In the genomic region with DNA sequence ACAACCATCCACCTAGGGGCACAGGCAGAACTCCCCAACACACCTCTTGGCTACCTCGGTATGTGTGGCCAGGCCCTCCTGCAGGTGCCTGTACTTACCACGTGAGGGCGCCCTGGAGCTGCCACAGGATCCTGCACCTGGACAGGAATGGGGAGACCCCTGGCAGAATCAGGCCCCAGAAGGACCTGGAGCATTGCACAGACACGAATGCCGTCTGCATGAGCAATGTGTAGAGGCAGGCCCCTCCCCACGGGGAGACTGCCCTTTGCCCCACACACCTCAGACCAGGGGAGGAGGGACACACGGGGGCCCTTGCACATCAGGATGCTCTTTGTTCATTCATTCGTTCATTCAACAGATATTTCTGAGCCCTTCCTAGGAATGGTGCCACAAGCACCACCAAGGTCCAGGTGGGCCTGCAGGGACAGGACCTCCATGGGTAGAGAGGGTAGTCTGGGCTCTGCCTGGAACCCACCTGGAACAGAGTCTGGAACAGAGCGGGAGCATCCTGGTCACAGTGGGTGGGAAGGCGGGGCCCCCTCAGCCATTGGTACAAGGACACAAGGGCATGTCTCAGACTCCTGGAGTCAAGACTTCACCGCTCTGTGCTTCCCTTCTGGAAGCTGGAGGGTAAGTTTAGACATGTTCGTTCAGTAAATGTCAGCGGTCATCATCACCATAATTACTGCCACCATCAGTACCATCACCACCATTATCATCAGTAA, we compare ENCODE assay signal across 8 cellular contexts. TPM values are rescaled to one million over a fixed set of nuclear protein-coding genes. Genes with fewer than 3 reads are reported as not detected.
DNase-seq lines count a peak whose midpoint lies in the region; ATAC-seq and TF ChIP-seq lines count a peak whose summit lies in the region.

No MANE protein-coding gene starts in this region.

- H3K4me1 ChIP-seq in mesendoderm (ENCODE audit: control insufficient read depth, low read depth, low read length) (no peaks in the 10 kb centered on the region), suprapubic skin (peaks cover 15% of the 10 kb centered on the region)

- TF ChIP-seq EP300 in suprapubic skin (IDR thresholded peaks at IDR 0.05): no peak

- no peak overlapping the region for H3K18ac ChIP-seq in mesendoderm (ENCODE audit: low read length)

- DNase-seq in DMS79 treated with DMSO at 0.1 percent for 48 hours (lab: John Stamatoyannopoulos, UW) (peak; percentile 65), HuH-7.5 (ENCODE audit: low spot score) (peak; percentile 86), cerebellar cortex (ENCODE audit: low spot score) (peak; percentile 56), mesendoderm (peak; percentile 55), suprapubic skin (ENCODE audit: low spot score in 2 of 2) (no peak), NOMO-1 treated with dmso at 0.1 percent for 144 hours (lab: John Stamatoyannopoulos, UW; ENCODE audit: unreplicated experiment) (no peak)

- no peak overlapping the region for H3K4ac ChIP-seq in mesendoderm (ENCODE audit: low read depth, low read length)

- H3K56ac ChIP-seq in mesendoderm (ENCODE audit: low read length): no peak overlapping the region

- TF ChIP-seq POLR2A in suprapubic skin (IDR thresholded peaks at IDR 0.05): no peak

- H4K8ac ChIP-seq in mesendoderm (ENCODE audit: low read depth, low read length): no peak overlapping the region

- no peaks in the 10 kb centered on the region for H3K79me1 ChIP-seq in mesendoderm (ENCODE audit: low read length)

- no peaks in the 10 kb centered on the region for H3K79me2 ChIP-seq in mesendoderm (ENCODE audit: control insufficient read depth, insufficient read depth, low read length)

- no peak overlapping the region for H2AK5ac ChIP-seq in mesendoderm (ENCODE audit: low read length)

- no peak for ATAC-seq in GM18517 (IDR thresholded peaks at IDR 0.05; ENCODE audit: unreplicated experiment)

- H3K4me3 ChIP-seq in WI38 (ENCODE audit: low read depth, low read length): no peak overlapping the region
- H3K4me3 ChIP-seq in mesendoderm (ENCODE audit: low read length): no peak overlapping the region
- H3K4me3 ChIP-seq in suprapubic skin: no peak overlapping the region

- H2BK15ac ChIP-seq in mesendoderm (replicated peaks; ENCODE audit: low read depth): no peak overlapping the region

- no peak overlapping the region for H2BK5ac ChIP-seq in mesendoderm (ENCODE audit: low read length)

- H2BK120ac ChIP-seq in mesendoderm (ENCODE audit: low read depth, low read length): no peak overlapping the region

- no peaks in the 10 kb centered on the region for H3K9me3 ChIP-seq in suprapubic skin

- WGBS in mesendoderm (ENCODE audit: extremely low coverage, insufficient coverage, low lambda C conversion rate): no CpG with 5 or more reads among the region's 13 CpGs
- WGBS in suprapubic skin: 58% methylated on average over 6 of the region's 13 CpGs

- H3K9ac ChIP-seq in mesendoderm (ENCODE audit: low read length): no peak overlapping the region

- H3K4me2 ChIP-seq in mesendoderm (ENCODE audit: low read length): no peak overlapping the region

- H3K36me3 ChIP-seq in mesendoderm (ENCODE audit: control insufficient read depth, insufficient read depth, low read length) (no peaks in the 10 kb centered on the region), suprapubic skin (no peaks in the 10 kb centered on the region)

- no peak overlapping the region for H3K27ac ChIP-seq in mesendoderm (ENCODE audit: low read depth, low read length)
- H3K27ac ChIP-seq in suprapubic skin: no peak overlapping the region

- H3K27me3 ChIP-seq in mesendoderm (ENCODE audit: insufficient read depth, low read length, poor library complexity): no peaks in the 10 kb centered on the region
- H3K27me3 ChIP-seq in suprapubic skin: peaks cover 50% of the 10 kb centered on the region

- no peak overlapping the region for H3K23ac ChIP-seq in mesendoderm (ENCODE audit: low read length)

- TF ChIP-seq CTCF in WI38 (IDR thresholded peaks at IDR 0.05; ENCODE audit: low read depth, low read length) (peak; percentile 83), suprapubic skin (IDR thresholded peaks at IDR 0.05) (peak; percentile 9 to 88)

- H4K5ac ChIP-seq in mesendoderm (ENCODE audit: low read length): no peak overlapping the region

RNA-seq across cellular contexts. Expression of a gene that starts 32.3 kb away (rescaled TPM):
- polyA plus RNA-seq in mesendoderm (2013, experiment 1 of 2): 54.2 TPM
- polyA plus RNA-seq in mesendoderm (2013, experiment 2 of 2): 53.8 TPM
- total RNA-seq in suprapubic skin: 10 to 100 TPM; 32.7 to 40.6 (median 34.0) TPM

RNA-seq across cellular contexts. Expression of a gene that starts 52.1 kb away (rescaled TPM):
- polyA plus RNA-seq in mesendoderm (2013, experiment 1 of 2): not detected
- not detected for polyA plus RNA-seq in mesendoderm (2013, experiment 2 of 2)
- total RNA-seq in suprapubic skin: 1 to 10 TPM in 3 of 4 donors, under 1 TPM in 1; 0.49 to 3.0 (median 1.7) TPM

Comparison
In these comparisons a context has a peak if more than half of its experiments do, and no peak if none do; other contexts are left out.
1. DNase-seq: peak in DMS79 treated with DMSO at 0.1 percent for 48 hours (single experiment), HuH-7.5 (single experiment), cerebellar cortex (single experiment) and mesendoderm (single experiment); none in suprapubic skin (0 of 2) and NOMO-1 treated with dmso at 0.1 percent for 144 hours (single experiment).